17 cellular contexts compared by ENCODE assay signal in genomic region chr12:77469614-77470333, GRCh38.
A peak's percentile ranks its signal among the peaks of the same experiment; 100 is the strongest.
DNase-seq lines count a peak whose midpoint lies in the region; ATAC-seq and TF ChIP-seq lines count a peak whose summit lies in the region.
"Had no signal": no experiment of that assay in that cellular context is flagged by ENCODE, and none has a peak within 500 bp of the region (broad histone marks: within the 10 kb centered on the region; RNA-seq: fewer than 3 reads in every experiment).

No MANE protein-coding gene starts in this region.

- H3K4me2 ChIP-seq in hepatocyte = no peak overlapping the region
- H3K4me2 ChIP-seq: BLaER1 had no signal

- H3K27ac Mint-ChIP-seq in brain = peak overlapping the region in 3 of 5 experiments; percentile 29 to 67 (median 56)
- no peak overlapping the region for H3K27ac Mint-ChIP-seq in activated CD8-positive, alpha-beta T cell treated with anti-CD3 and anti-CD28 coated beads for 36 hours
- H3K27ac Mint-ChIP-seq: CD14-positive monocyte; CD4-positive, alpha-beta memory T cell; H9 had no signal

- H4K20me1 ChIP-seq in hepatocyte (ENCODE audit: insufficient read depth, poor library complexity, severe bottlenecking) = no peaks in the 10 kb centered on the region
- H4K20me1 ChIP-seq: BLaER1 had no signal

- 88% methylated on average over 3 of the region's 3 CpGs for WGBS in hepatocyte (ENCODE audit: low lambda C conversion rate, missing lambda C conversion rate)

- TF ChIP-seq CTCF in HEK293 (tag by site-specific recombination; IDR thresholded peaks at IDR 0.05) (no peak), brain (conservative IDR thresholded peaks at IDR 0.05) (no peak), hepatocyte (IDR thresholded peaks at IDR 0.05; ENCODE audit: poor library complexity) (no peak)
- TF ChIP-seq CTCF in activated CD8-positive, alpha-beta T cell treated with anti-CD3 and anti-CD28 coated beads for 36 hours (IDR thresholded peaks at IDR 0.05) = no peak

- no peak for ATAC-seq in activated CD8-positive, alpha-beta T cell treated with anti-CD3 and anti-CD28 coated beads for 36 hours
- ATAC-seq in GM19452 (IDR thresholded peaks at IDR 0.05; ENCODE audit: unreplicated experiment) = no peak
- ATAC-seq: GM12878 had no signal

- H3K36me3 Mint-ChIP-seq in brain = peaks cover 13% of the 10 kb centered on the region
- H3K36me3 Mint-ChIP-seq in activated CD8-positive, alpha-beta T cell treated with anti-CD3 and anti-CD28 coated beads for 36 hours (ENCODE audit: low read depth) = no peaks in the 10 kb centered on the region
- H3K36me3 Mint-ChIP-seq: CD14-positive monocyte; CD4-positive, alpha-beta memory T cell had no signal

- intact Hi-C loops in activated CD8-positive, alpha-beta T cell treated with anti-CD3 and anti-CD28 coated beads for 36 hours (cut with micrococcal nuclease) = no loop called here

- H3K27ac ChIP-seq in HEK293 (ENCODE audit: extremely low read depth, low read depth, low read length) (no peak overlapping the region), hepatocyte (no peak overlapping the region)
- H3K27ac ChIP-seq: BLaER1 had no signal

- H3K4me1 ChIP-seq in HEK293 (ENCODE audit: control insufficient read depth, insufficient read depth, low read length) (no peaks in the 10 kb centered on the region), hepatocyte (ENCODE audit: insufficient read depth) (no peaks in the 10 kb centered on the region)
- H3K4me1 ChIP-seq: BLaER1 had no signal

- no peak overlapping the region for H3K4me3 ChIP-seq in HEK293 (ENCODE audit: low read depth, low read length)
- no peak overlapping the region for H3K4me3 ChIP-seq in hepatocyte
- H3K4me3 ChIP-seq: BLaER1, GM12878 had no signal

- H3K9me2 ChIP-seq in hepatocyte (replicated peaks; ENCODE audit: insufficient read depth) = no peaks in the 10 kb centered on the region

- peaks cover 28% of the 10 kb centered on the region for H3K4me1 Mint-ChIP-seq in brain
- no peaks in the 10 kb centered on the region for H3K4me1 Mint-ChIP-seq in activated CD8-positive, alpha-beta T cell treated with anti-CD3 and anti-CD28 coated beads for 36 hours (ENCODE audit: low read depth)
- H3K4me1 Mint-ChIP-seq: CD14-positive monocyte; CD4-positive, alpha-beta memory T cell had no signal

- no peaks in the 10 kb centered on the region for H3K9me3 ChIP-seq in HEK293 (ENCODE audit: control insufficient read depth, insufficient read depth, low read depth, low read length)
- H3K9me3 ChIP-seq in hepatocyte (ENCODE audit: low read depth) = no peaks in the 10 kb centered on the region
- H3K9me3 ChIP-seq: BLaER1 had no signal

- H3K27me3 ChIP-seq in hepatocyte = no peaks in the 10 kb centered on the region
- H3K27me3 ChIP-seq: BLaER1 had no signal

- POLR2A ChIA-PET in HEK293 (lab: Yijun Ruan, JAX) = no interaction called here
- POLR2A ChIA-PET in activated CD8-positive, alpha-beta T cell treated with anti-CD3 and anti-CD28 coated beads for 36 hours (lab: Charles Lee) = no interaction called here

- H3K79me2 ChIP-seq in hepatocyte = no peaks in the 10 kb centered on the region

- no peaks in the 10 kb centered on the region for H3K27me3 Mint-ChIP-seq in brain
- H3K27me3 Mint-ChIP-seq in activated CD8-positive, alpha-beta T cell treated with anti-CD3 and anti-CD28 coated beads for 36 hours = no peaks in the 10 kb centered on the region
- H3K27me3 Mint-ChIP-seq: CD4-positive, alpha-beta memory T cell had no signal

- no peaks in the 10 kb centered on the region for H3K36me3 ChIP-seq in HEK293 (ENCODE audit: control insufficient read depth in 2 of 2, insufficient read depth in 1 of 2, low read length in 2 of 2)
- H3K36me3 ChIP-seq in hepatocyte (replicated peaks; ENCODE audit: insufficient read depth, low read depth) = no peaks in the 10 kb centered on the region
- H3K36me3 ChIP-seq: BLaER1 had no signal

- no peak overlapping the region for H3K4me3 Mint-ChIP-seq in brain
- no peak overlapping the region for H3K4me3 Mint-ChIP-seq in activated CD8-positive, alpha-beta T cell treated with anti-CD3 and anti-CD28 coated beads for 36 hours
- H3K4me3 Mint-ChIP-seq: CD14-positive monocyte; CD4-positive, alpha-beta memory T cell; H9 had no signal

- CTCF ChIA-PET in HEK293 (lab: Yijun Ruan, JAX) = no interaction called here
- CTCF ChIA-PET in activated CD8-positive, alpha-beta T cell treated with anti-CD3 and anti-CD28 coated beads for 36 hours (lab: Charles Lee) = no interaction called here

- peak; percentile 5 for DNase-seq in NCI-H1105 treated with DMSO at 0.1 percent for 48 hours (lab: John Stamatoyannopoulos, UW)
- no peak for DNase-seq in NCI-H1105 (lab: John Stamatoyannopoulos, UW)
- DNase-seq in NCI-H69 (lab: John Stamatoyannopoulos, UW) = peak; percentile 2
- no peak for DNase-seq in activated CD8-positive, alpha-beta T cell treated with anti-CD3 and anti-CD28 coated beads for 36 hours
- no peak for DNase-seq in hepatocyte (ENCODE audit: low spot score)
- DNase-seq: 8988T; CD4-positive, alpha-beta memory T cell; DMS153; DND-41; EL; H9 had no signal

- peaks cover 2 to 19% (median 7%) of the 10 kb centered on the region in 5 experiments for H3K9me3 Mint-ChIP-seq in brain
- H3K9me3 Mint-ChIP-seq in activated CD8-positive, alpha-beta T cell treated with anti-CD3 and anti-CD28 coated beads for 36 hours = peaks cover 11% of the 10 kb centered on the region
- H3K9me3 Mint-ChIP-seq: H9 had no signal

- H2AFZ ChIP-seq in hepatocyte = no peak overlapping the region

TF ChIP-seq in HEK293, 187 proteins besides CTCF, POLR2A, EP300 and RAD21:
- TF ChIP-seq ZNF140 (tag by site-specific recombination; IDR thresholded peaks at IDR 0.05) = no peak
- no peak for TF ChIP-seq ZNF362 (tag by site-specific recombination; IDR thresholded peaks at IDR 0.05)
- TF ChIP-seq ATF2 (tag by site-specific recombination; IDR thresholded peaks at IDR 0.05; ENCODE audit: low read depth) = peak; percentile 55; the same call in 1 of the 2 replicates
- TF ChIP-seq ZNF785 (tag by site-specific recombination; IDR thresholded peaks at IDR 0.05) = no peak

Comparison
In these comparisons a context has a peak if more than half of its experiments do, and no peak if none do; other contexts are left out.
1. DNase-seq: peak in NCI-H1105 treated with DMSO at 0.1 percent for 48 hours (single experiment) and NCI-H69 (single experiment); none in NCI-H1105 (single experiment), activated CD8-positive, alpha-beta T cell treated with anti-CD3 and anti-CD28 coated beads for 36 hours (single experiment) and hepatocyte (single experiment).